1 cellular context compared by ENCODE assay signal in genomic region chr12:14769837-14770494, GRCh38.
TF ChIP-seq lines count a peak whose summit lies in the region.

No MANE protein-coding gene starts in this region.

TF ChIP-seq in HepG2, 621 proteins besides CTCF, POLR2A, EP300 and RAD21 (continued from another document and continues in another):
- TF ChIP-seq, protein P1, sequence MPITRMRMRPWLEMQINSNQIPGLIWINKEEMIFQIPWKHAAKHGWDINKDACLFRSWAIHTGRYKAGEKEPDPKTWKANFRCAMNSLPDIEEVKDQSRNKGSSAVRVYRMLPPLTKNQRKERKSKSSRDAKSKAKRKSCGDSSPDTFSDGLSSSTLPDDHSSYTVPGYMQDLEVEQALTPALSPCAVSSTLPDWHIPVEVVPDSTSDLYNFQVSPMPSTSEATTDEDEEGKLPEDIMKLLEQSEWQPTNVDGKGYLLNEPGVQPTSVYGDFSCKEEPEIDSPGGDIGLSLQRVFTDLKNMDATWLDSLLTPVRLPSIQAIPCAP (CRISPR knock-in tag; IDR thresholded peaks at IDR 0.05; ENCODE audit: low read depth) = no peak
- TF ChIP-seq PRDM10 (CRISPR knock-in tag; IDR thresholded peaks at IDR 0.05; ENCODE audit: low read depth) = peak; percentile 58; the same call in 1 of the 2 replicates
- no peak for TF ChIP-seq ZNF18 (CRISPR knock-in tag; IDR thresholded peaks at IDR 0.05; ENCODE audit: insufficient replicate concordance)
- TF ChIP-seq SAP130 (CRISPR knock-in tag; IDR thresholded peaks at IDR 0.05; ENCODE audit: low read depth) = peak; percentile 90
- TF ChIP-seq ZSCAN29 (CRISPR knock-in tag; conservative IDR thresholded peaks at IDR 0.05) = no peak
- peak; percentile 37; the same call in 1 of the 2 replicates for TF ChIP-seq PHF21A (CRISPR knock-in tag; IDR thresholded peaks at IDR 0.05)
- peak; percentile 80; the same call in 1 of the 2 replicates for TF ChIP-seq ZNF230 (CRISPR knock-in tag; IDR thresholded peaks at IDR 0.05)
- TF ChIP-seq XBP1 (CRISPR knock-in tag; IDR thresholded peaks at IDR 0.05) = no peak
- TF ChIP-seq, protein P2, sequence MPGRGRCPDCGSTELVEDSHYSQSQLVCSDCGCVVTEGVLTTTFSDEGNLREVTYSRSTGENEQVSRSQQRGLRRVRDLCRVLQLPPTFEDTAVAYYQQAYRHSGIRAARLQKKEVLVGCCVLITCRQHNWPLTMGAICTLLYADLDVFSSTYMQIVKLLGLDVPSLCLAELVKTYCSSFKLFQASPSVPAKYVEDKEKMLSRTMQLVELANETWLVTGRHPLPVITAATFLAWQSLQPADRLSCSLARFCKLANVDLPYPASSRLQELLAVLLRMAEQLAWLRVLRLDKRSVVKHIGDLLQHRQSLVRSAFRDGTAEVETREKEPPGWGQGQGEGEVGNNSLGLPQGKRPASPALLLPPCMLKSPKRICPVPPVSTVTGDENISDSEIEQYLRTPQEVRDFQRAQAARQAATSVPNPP (CRISPR knock-in tag; IDR thresholded peaks at IDR 0.05) = no peak
- peak; percentile 24; the same call in 1 of the 2 replicates for TF ChIP-seq ZNF614 (CRISPR knock-in tag; IDR thresholded peaks at IDR 0.05; ENCODE audit: borderline replicate concordance)
- TF ChIP-seq, protein P3, sequence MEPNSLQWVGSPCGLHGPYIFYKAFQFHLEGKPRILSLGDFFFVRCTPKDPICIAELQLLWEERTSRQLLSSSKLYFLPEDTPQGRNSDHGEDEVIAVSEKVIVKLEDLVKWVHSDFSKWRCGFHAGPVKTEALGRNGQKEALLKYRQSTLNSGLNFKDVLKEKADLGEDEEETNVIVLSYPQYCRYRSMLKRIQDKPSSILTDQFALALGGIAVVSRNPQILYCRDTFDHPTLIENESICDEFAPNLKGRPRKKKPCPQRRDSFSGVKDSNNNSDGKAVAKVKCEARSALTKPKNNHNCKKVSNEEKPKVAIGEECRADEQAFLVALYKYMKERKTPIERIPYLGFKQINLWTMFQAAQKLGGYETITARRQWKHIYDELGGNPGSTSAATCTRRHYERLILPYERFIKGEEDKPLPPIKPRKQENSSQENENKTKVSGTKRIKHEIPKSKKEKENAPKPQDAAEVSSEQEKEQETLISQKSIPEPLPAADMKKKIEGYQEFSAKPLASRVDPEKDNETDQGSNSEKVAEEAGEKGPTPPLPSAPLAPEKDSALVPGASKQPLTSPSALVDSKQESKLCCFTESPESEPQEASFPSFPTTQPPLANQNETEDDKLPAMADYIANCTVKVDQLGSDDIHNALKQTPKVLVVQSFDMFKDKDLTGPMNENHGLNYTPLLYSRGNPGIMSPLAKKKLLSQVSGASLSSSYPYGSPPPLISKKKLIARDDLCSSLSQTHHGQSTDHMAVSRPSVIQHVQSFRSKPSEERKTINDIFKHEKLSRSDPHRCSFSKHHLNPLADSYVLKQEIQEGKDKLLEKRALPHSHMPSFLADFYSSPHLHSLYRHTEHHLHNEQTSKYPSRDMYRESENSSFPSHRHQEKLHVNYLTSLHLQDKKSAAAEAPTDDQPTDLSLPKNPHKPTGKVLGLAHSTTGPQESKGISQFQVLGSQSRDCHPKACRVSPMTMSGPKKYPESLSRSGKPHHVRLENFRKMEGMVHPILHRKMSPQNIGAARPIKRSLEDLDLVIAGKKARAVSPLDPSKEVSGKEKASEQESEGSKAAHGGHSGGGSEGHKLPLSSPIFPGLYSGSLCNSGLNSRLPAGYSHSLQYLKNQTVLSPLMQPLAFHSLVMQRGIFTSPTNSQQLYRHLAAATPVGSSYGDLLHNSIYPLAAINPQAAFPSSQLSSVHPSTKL (CRISPR knock-in tag; IDR thresholded peaks at IDR 0.05) = 0 out of 2 replicates have a peak, but pooled peaks have one; percentile 13
- TF ChIP-seq ZNF792 (CRISPR knock-in tag; IDR thresholded peaks at IDR 0.05) = peak; percentile 5; the same call in 1 of the 2 replicates
- no peak for TF ChIP-seq HDAC6 (IDR thresholded peaks at IDR 0.05; ENCODE audit: low read depth, low read length)
- TF ChIP-seq E2F2 (CRISPR knock-in tag; IDR thresholded peaks at IDR 0.05; ENCODE audit: borderline replicate concordance) = no peak
- TF ChIP-seq DBP (CRISPR knock-in tag; IDR thresholded peaks at IDR 0.05; ENCODE audit: not compliant biosample characterization) = no peak
- TF ChIP-seq, protein P4, sequence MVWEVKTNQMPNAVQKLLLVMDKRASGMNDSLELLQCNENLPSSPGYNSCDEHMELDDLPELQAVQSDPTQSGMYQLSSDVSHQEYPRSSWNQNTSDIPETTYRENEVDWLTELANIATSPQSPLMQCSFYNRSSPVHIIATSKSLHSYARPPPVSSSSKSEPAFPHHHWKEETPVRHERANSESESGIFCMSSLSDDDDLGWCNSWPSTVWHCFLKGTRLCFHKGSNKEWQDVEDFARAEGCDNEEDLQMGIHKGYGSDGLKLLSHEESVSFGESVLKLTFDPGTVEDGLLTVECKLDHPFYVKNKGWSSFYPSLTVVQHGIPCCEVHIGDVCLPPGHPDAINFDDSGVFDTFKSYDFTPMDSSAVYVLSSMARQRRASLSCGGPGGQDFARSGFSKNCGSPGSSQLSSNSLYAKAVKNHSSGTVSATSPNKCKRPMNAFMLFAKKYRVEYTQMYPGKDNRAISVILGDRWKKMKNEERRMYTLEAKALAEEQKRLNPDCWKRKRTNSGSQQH (CRISPR knock-in tag; IDR thresholded peaks at IDR 0.05; ENCODE audit: low read depth) = 0 out of 2 replicates have a peak, but pooled peaks have one; percentile 70
- TF ChIP-seq, protein P5, sequence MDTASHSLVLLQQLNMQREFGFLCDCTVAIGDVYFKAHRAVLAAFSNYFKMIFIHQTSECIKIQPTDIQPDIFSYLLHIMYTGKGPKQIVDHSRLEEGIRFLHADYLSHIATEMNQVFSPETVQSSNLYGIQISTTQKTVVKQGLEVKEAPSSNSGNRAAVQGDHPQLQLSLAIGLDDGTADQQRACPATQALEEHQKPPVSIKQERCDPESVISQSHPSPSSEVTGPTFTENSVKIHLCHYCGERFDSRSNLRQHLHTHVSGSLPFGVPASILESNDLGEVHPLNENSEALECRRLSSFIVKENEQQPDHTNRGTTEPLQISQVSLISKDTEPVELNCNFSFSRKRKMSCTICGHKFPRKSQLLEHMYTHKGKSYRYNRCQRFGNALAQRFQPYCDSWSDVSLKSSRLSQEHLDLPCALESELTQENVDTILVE (CRISPR knock-in tag; IDR thresholded peaks at IDR 0.05) = no peak; the same call in 1 of the 2 replicates
- TF ChIP-seq, protein P6, sequence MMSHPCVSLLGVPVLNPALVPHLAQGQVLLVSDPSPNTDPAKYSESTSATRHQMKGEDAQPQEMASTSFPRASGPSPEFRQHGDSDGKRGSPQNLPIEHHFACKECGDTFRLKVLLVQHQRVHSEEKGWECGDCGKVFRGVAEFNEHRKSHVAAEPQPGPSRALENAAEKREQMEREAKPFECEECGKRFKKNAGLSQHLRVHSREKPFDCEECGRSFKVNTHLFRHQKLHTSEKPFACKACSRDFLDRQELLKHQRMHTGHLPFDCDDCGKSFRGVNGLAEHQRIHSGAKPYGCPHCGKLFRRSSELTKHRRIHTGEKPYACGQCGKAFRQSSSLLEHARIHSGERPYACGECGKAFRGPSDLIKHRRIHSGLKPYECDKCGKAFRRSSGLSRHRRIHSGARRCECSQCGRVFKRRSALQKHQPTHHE (CRISPR knock-in tag; IDR thresholded peaks at IDR 0.05; ENCODE audit: borderline replicate concordance) = no peak
- peak; percentile 62; the same call in 1 of the 2 replicates for TF ChIP-seq ZNF776 (CRISPR knock-in tag; IDR thresholded peaks at IDR 0.05)
- TF ChIP-seq CAMTA2 (CRISPR knock-in tag; IDR thresholded peaks at IDR 0.05; ENCODE audit: borderline replicate concordance) = no peak; the same call in 1 of the 2 replicates
- TF ChIP-seq PHF8 (CRISPR knock-in tag; IDR thresholded peaks at IDR 0.05) = peak; percentile 10
- TF ChIP-seq NFKBIZ (CRISPR knock-in tag; IDR thresholded peaks at IDR 0.05) = no peak
- TF ChIP-seq ZNF24 (IDR thresholded peaks at IDR 0.05) = no peak
- TF ChIP-seq FOXP1 (IDR thresholded peaks at IDR 0.05) = no peak
- TF ChIP-seq FOXP1 (CRISPR knock-in tag; IDR thresholded peaks at IDR 0.05) = no peak; the same call in 1 of the 2 replicates
- peak; percentile 81; the same call in 1 of the 2 replicates for TF ChIP-seq ZNF724P (CRISPR knock-in tag; IDR thresholded peaks at IDR 0.05; ENCODE audit: borderline replicate concordance)
- TF ChIP-seq, protein P7, sequence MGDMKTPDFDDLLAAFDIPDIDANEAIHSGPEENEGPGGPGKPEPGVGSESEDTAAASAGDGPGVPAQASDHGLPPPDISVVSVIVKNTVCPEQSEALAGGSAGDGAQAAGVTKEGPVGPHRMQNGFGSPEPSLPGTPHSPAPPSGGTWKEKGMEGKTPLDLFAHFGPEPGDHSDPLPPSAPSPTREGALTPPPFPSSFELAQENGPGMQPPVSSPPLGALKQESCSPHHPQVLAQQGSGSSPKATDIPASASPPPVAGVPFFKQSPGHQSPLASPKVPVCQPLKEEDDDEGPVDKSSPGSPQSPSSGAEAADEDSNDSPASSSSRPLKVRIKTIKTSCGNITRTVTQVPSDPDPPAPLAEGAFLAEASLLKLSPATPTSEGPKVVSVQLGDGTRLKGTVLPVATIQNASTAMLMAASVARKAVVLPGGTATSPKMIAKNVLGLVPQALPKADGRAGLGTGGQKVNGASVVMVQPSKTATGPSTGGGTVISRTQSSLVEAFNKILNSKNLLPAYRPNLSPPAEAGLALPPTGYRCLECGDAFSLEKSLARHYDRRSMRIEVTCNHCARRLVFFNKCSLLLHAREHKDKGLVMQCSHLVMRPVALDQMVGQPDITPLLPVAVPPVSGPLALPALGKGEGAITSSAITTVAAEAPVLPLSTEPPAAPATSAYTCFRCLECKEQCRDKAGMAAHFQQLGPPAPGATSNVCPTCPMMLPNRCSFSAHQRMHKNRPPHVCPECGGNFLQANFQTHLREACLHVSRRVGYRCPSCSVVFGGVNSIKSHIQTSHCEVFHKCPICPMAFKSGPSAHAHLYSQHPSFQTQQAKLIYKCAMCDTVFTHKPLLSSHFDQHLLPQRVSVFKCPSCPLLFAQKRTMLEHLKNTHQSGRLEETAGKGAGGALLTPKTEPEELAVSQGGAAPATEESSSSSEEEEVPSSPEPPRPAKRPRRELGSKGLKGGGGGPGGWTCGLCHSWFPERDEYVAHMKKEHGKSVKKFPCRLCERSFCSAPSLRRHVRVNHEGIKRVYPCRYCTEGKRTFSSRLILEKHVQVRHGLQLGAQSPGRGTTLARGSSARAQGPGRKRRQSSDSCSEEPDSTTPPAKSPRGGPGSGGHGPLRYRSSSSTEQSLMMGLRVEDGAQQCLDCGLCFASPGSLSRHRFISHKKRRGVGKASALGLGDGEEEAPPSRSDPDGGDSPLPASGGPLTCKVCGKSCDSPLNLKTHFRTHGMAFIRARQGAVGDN (CRISPR knock-in tag; IDR thresholded peaks at IDR 0.05) = peak; percentile 92
- no peak for TF ChIP-seq HNRNPK (IDR thresholded peaks at IDR 0.05; ENCODE audit: low read depth, low read length, poor library complexity, severe bottlenecking)
- TF ChIP-seq HMGA1 (CRISPR knock-in tag; conservative IDR thresholded peaks at IDR 0.05) = no peak
- TF ChIP-seq CC2D1A (CRISPR knock-in tag; IDR thresholded peaks at IDR 0.05) = no peak
- TF ChIP-seq ZBTB3 (CRISPR knock-in tag; IDR thresholded peaks at IDR 0.05; ENCODE audit: borderline replicate concordance, low read depth) = peak; percentile 16; the same call in 1 of the 2 replicates
